Comparison of ENCODE assay signal across 9 cellular contexts in the genomic region with DNA sequence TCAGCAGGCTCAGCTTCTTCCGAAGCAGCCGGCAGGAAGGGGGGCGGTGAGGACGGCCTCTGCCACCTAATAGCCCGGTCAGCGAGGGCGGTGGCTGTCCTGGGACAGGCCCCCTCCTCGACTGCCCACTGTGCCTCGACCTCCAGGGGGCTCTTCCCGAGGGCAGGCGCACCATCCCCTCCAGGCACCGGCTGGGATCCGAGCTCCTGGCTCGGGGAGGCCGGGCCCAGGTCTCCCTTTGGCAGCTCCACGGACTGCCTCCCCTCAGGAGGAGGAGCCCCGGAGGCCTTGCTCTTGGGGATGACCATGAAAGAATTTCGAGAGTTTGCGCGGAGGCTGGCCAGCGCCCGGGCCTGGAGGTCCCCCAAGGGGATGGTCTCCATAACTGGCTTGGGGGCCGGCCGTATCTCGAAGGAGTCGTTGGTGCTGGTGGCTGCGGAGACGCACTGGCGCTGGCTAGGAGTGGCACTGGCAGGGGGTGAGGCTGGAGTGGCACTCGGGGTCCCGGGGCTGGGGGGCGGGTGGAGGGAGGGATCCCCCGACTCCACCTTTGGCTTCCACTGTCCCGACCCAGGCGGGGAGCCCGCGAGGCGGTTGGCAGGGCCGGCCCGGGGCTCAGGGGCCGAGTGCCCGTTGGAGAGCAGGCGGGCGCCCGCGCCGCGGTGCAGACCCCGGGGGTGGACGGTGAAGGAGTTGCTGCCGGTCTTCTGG. TPM values are rescaled to one million over a fixed set of nuclear protein-coding genes. Genes with fewer than 3 reads are reported as not detected.
A peak's percentile ranks its signal among the peaks of the same experiment; 100 is the strongest.
DNase-seq lines count a peak whose midpoint lies in the region.
"Had no signal": no experiment of that assay in that cellular context is flagged by ENCODE, and none has a peak within 500 bp of the region (broad histone marks: within the 10 kb centered on the region; RNA-seq: fewer than 3 reads in every experiment).

No MANE protein-coding gene starts in this region.

- intact Hi-C loops in activated CD4-positive, alpha-beta T cell treated with anti-CD3 and anti-CD28 coated beads, Interleukin-2, amount 10 ng/mL, durations not matched to agents 24 days and 14 days (cut with micrococcal nuclease): loop anchor here (1.0 to 5.0 kb wide), 4 partner anchors 11 to 71 kb away; partner anchors contain the start of genes ANAPC2, SSNA1 and TUBB4B
- intact Hi-C loops in activated T-helper 2 cell treated with anti-CD3 and anti-CD28 coated beads, Interferon-gamma antibody, Interleukin-2, Interleukin-4, amounts not matched to agents 10 μg/mL and 5 μg/mL and 100 μg/mL, durations not matched to agents 14 hours and 24 hours and 36 hours (cut with micrococcal nuclease): loop anchor here (1.0 to 5.0 kb wide), 3 partner anchors 11 to 72 kb away; partner anchors contain the start of genes ANAPC2 and SSNA1

- H3K27ac ChIP-seq in iPS-20b (ENCODE audit: low read length) (no peak overlapping the region), subcutaneous abdominal adipose tissue (ENCODE audit: low read depth, low read length) (no peak overlapping the region)

- no peak for DNase-seq in activated CD4-positive, alpha-beta T cell treated with anti-CD3 and anti-CD28 coated beads, Interleukin-2, amount 10 ng/mL, durations not matched to agents 24 days and 14 days
- DNase-seq in activated CD4-positive, alpha-beta T cell treated with anti-CD3 and anti-CD28 coated beads for 4 hours: no peak
- DNase-seq in activated T-helper 2 cell treated with anti-CD3 and anti-CD28 coated beads, Interferon-gamma antibody, Interleukin-2, Interleukin-4, amounts not matched to agents 10 μg/mL and 5 μg/mL and 100 μg/mL, durations not matched to agents 14 hours and 24 hours and 36 hours (ENCODE audit: low spot score): no peak
- DNase-seq in anterior cingulate cortex (lab: John Stamatoyannopoulos, UW) (no peak), GF-D8 (lab: John Stamatoyannopoulos, UW) (no peak), SIG-M5 (lab: John Stamatoyannopoulos, UW) (no peak)
- DNase-seq: MV-4-11 had no signal

- H3K9me3 ChIP-seq in iPS-20b (ENCODE audit: insufficient read depth, low read depth, low read length): no peaks in the 10 kb centered on the region
- no peaks in the 10 kb centered on the region for H3K9me3 ChIP-seq in subcutaneous abdominal adipose tissue (ENCODE audit: control insufficient read depth in 5 of 5, low read length in 5 of 5)

- H3K9ac ChIP-seq in iPS-20b (ENCODE audit: low read depth, low read length) (no peak overlapping the region), subcutaneous abdominal adipose tissue (ENCODE audit: low read length in 5 of 5) (peak overlapping the region in 2 of 5 donors; percentile 20 to 35)

- no peak overlapping the region for H3K27ac Mint-ChIP-seq in activated CD4-positive, alpha-beta T cell treated with anti-CD3 and anti-CD28 coated beads, Interleukin-2, amount 10 ng/mL, durations not matched to agents 24 days and 14 days
- peak overlapping the region; percentile 38 for H3K27ac Mint-ChIP-seq in activated T-helper 2 cell treated with anti-CD3 and anti-CD28 coated beads, Interferon-gamma antibody, Interleukin-2, Interleukin-4, amounts not matched to agents 10 μg/mL and 5 μg/mL and 100 μg/mL, durations not matched to agents 14 hours and 24 hours and 36 hours

- H3K27me3 ChIP-seq in iPS-20b (ENCODE audit: insufficient read depth, low read length) (no peaks in the 10 kb centered on the region), subcutaneous abdominal adipose tissue (ENCODE audit: control insufficient read depth in 5 of 5, insufficient read depth in 4 of 5, low read length in 5 of 5) (no peaks in the 10 kb centered on the region)

- H3K9me3 Mint-ChIP-seq in activated CD4-positive, alpha-beta T cell treated with anti-CD3 and anti-CD28 coated beads, Interleukin-2, amount 10 ng/mL, durations not matched to agents 24 days and 14 days: no peaks in the 10 kb centered on the region
- H3K9me3 Mint-ChIP-seq in activated T-helper 2 cell treated with anti-CD3 and anti-CD28 coated beads, Interferon-gamma antibody, Interleukin-2, Interleukin-4, amounts not matched to agents 10 μg/mL and 5 μg/mL and 100 μg/mL, durations not matched to agents 14 hours and 24 hours and 36 hours: no peaks in the 10 kb centered on the region

- H3K4me3 ChIP-seq in iPS-20b (ENCODE audit: low read length) (peak overlapping the region; percentile 49; the same call in 1 of the 2 replicates), subcutaneous abdominal adipose tissue (ENCODE audit: low read depth in 1 of 5, low read length in 5 of 5) (peak overlapping the region in 3 of 5 donors; percentile 39 to 60 (median 48))

- H3K36me3 ChIP-seq in iPS-20b (ENCODE audit: insufficient read depth, low read depth, low read length) (no peaks in the 10 kb centered on the region), subcutaneous abdominal adipose tissue (ENCODE audit: control insufficient read depth in 5 of 5, insufficient read depth in 5 of 5, low read length in 5 of 5) (no peaks in the 10 kb centered on the region)

- H3K36me3 Mint-ChIP-seq in activated CD4-positive, alpha-beta T cell treated with anti-CD3 and anti-CD28 coated beads, Interleukin-2, amount 10 ng/mL, durations not matched to agents 24 days and 14 days (ENCODE audit: low read depth): peaks cover 4% of the 10 kb centered on the region
- H3K36me3 Mint-ChIP-seq in activated T-helper 2 cell treated with anti-CD3 and anti-CD28 coated beads, Interferon-gamma antibody, Interleukin-2, Interleukin-4, amounts not matched to agents 10 μg/mL and 5 μg/mL and 100 μg/mL, durations not matched to agents 14 hours and 24 hours and 36 hours (ENCODE audit: low read depth): peaks cover 9% of the 10 kb centered on the region

- H3K4me3 Mint-ChIP-seq in activated CD4-positive, alpha-beta T cell treated with anti-CD3 and anti-CD28 coated beads, Interleukin-2, amount 10 ng/mL, durations not matched to agents 24 days and 14 days: peak overlapping the region; percentile 81
- peak overlapping the region; percentile 83 for H3K4me3 Mint-ChIP-seq in activated T-helper 2 cell treated with anti-CD3 and anti-CD28 coated beads, Interferon-gamma antibody, Interleukin-2, Interleukin-4, amounts not matched to agents 10 μg/mL and 5 μg/mL and 100 μg/mL, durations not matched to agents 14 hours and 24 hours and 36 hours (ENCODE audit: low read depth)

- H3K4me1 Mint-ChIP-seq in activated CD4-positive, alpha-beta T cell treated with anti-CD3 and anti-CD28 coated beads, Interleukin-2, amount 10 ng/mL, durations not matched to agents 24 days and 14 days: peaks cover 14% of the 10 kb centered on the region
- peaks cover 19% of the 10 kb centered on the region for H3K4me1 Mint-ChIP-seq in activated T-helper 2 cell treated with anti-CD3 and anti-CD28 coated beads, Interferon-gamma antibody, Interleukin-2, Interleukin-4, amounts not matched to agents 10 μg/mL and 5 μg/mL and 100 μg/mL, durations not matched to agents 14 hours and 24 hours and 36 hours (ENCODE audit: low read depth)

- H3K4me1 ChIP-seq in iPS-20b (ENCODE audit: insufficient read depth, low read length) (peaks cover 2% of the 10 kb centered on the region; the same call in 1 of the 2 replicates), subcutaneous abdominal adipose tissue (ENCODE audit: control insufficient read depth in 5 of 5, insufficient read depth in 5 of 5, low read length in 5 of 5) (peaks cover 7 to 64% (median 51%) of the 10 kb centered on the region in 5 donors)

- H3K27me3 Mint-ChIP-seq in activated CD4-positive, alpha-beta T cell treated with anti-CD3 and anti-CD28 coated beads, Interleukin-2, amount 10 ng/mL, durations not matched to agents 24 days and 14 days: peaks cover 2% of the 10 kb centered on the region
- H3K27me3 Mint-ChIP-seq in activated T-helper 2 cell treated with anti-CD3 and anti-CD28 coated beads, Interferon-gamma antibody, Interleukin-2, Interleukin-4, amounts not matched to agents 10 μg/mL and 5 μg/mL and 100 μg/mL, durations not matched to agents 14 hours and 24 hours and 36 hours (ENCODE audit: low read depth): no peaks in the 10 kb centered on the region

RNA-seq across cellular contexts. Expression of gene TPRN, which starts 1.0 kb away (rescaled TPM):
- 15.1 and 16.3 TPM in 2 replicates for total RNA-seq in activated CD4-positive, alpha-beta T cell treated with anti-CD3 and anti-CD28 coated beads, Interleukin-2, amount 10 ng/mL, durations not matched to agents 24 days and 14 days
- 16.4 and 18.2 TPM in 2 replicates for total RNA-seq in activated T-helper 2 cell treated with anti-CD3 and anti-CD28 coated beads, Interferon-gamma antibody, Interleukin-2, Interleukin-4, amounts not matched to agents 10 μg/mL and 5 μg/mL and 100 μg/mL, durations not matched to agents 14 hours and 24 hours and 36 hours

RNA-seq across cellular contexts. Expression of gene TMEM203, which starts 5.9 kb away (rescaled TPM):
- 38.8 and 39.3 TPM in 2 replicates for total RNA-seq in activated CD4-positive, alpha-beta T cell treated with anti-CD3 and anti-CD28 coated beads, Interleukin-2, amount 10 ng/mL, durations not matched to agents 24 days and 14 days
- 34.9 and 35.0 TPM in 2 replicates for total RNA-seq in activated T-helper 2 cell treated with anti-CD3 and anti-CD28 coated beads, Interferon-gamma antibody, Interleukin-2, Interleukin-4, amounts not matched to agents 10 μg/mL and 5 μg/mL and 100 μg/mL, durations not matched to agents 14 hours and 24 hours and 36 hours

RNA-seq across cellular contexts. Expression of gene NDOR1, which starts 5.9 kb away (rescaled TPM):
- total RNA-seq in activated CD4-positive, alpha-beta T cell treated with anti-CD3 and anti-CD28 coated beads, Interleukin-2, amount 10 ng/mL, durations not matched to agents 24 days and 14 days: 45.1 and 45.6 TPM in 2 replicates
- 38.2 and 40.2 TPM in 2 replicates for total RNA-seq in activated T-helper 2 cell treated with anti-CD3 and anti-CD28 coated beads, Interferon-gamma antibody, Interleukin-2, Interleukin-4, amounts not matched to agents 10 μg/mL and 5 μg/mL and 100 μg/mL, durations not matched to agents 14 hours and 24 hours and 36 hours

RNA-seq across cellular contexts. Expression of gene SSNA1, which starts 11.1 kb away (rescaled TPM):
- 95.1 and 95.8 TPM in 2 replicates for total RNA-seq in activated CD4-positive, alpha-beta T cell treated with anti-CD3 and anti-CD28 coated beads, Interleukin-2, amount 10 ng/mL, durations not matched to agents 24 days and 14 days
- total RNA-seq in activated T-helper 2 cell treated with anti-CD3 and anti-CD28 coated beads, Interferon-gamma antibody, Interleukin-2, Interleukin-4, amounts not matched to agents 10 μg/mL and 5 μg/mL and 100 μg/mL, durations not matched to agents 14 hours and 24 hours and 36 hours: 91.6 and 91.8 TPM in 2 replicates

RNA-seq across cellular contexts. Expression of gene ANAPC2, which starts 11.2 kb away (rescaled TPM):
- 57.4 and 58.7 TPM in 2 replicates for total RNA-seq in activated CD4-positive, alpha-beta T cell treated with anti-CD3 and anti-CD28 coated beads, Interleukin-2, amount 10 ng/mL, durations not matched to agents 24 days and 14 days
- total RNA-seq in activated T-helper 2 cell treated with anti-CD3 and anti-CD28 coated beads, Interferon-gamma antibody, Interleukin-2, Interleukin-4, amounts not matched to agents 10 μg/mL and 5 μg/mL and 100 μg/mL, durations not matched to agents 14 hours and 24 hours and 36 hours: 52.3 and 58.5 TPM in 2 replicates
